8 cellular contexts compared by ENCODE assay signal in genomic region chr19:18594096-18594823, GRCh38. TPM values are rescaled to one million over a fixed set of nuclear protein-coding genes. Genes with fewer than 3 reads are reported as not detected.
DNase-seq lines count a peak whose midpoint lies in the region; ATAC-seq, FAIRE-seq and TF ChIP-seq lines count a peak whose summit lies in the region.

No MANE protein-coding gene starts in this region.

- peak overlapping the region; percentile 89 for H3K4me2 ChIP-seq in DOHH2 (ENCODE audit: low read length)
- H3K4me2 ChIP-seq in H1 (ENCODE audit: insufficient read depth in 1 of 2, low read depth in 2 of 2, low read length in 2 of 2) = peak overlapping the region; percentile 72 to 74

- peaks cover 28% of the 10 kb centered on the region for H3K4me1 Mint-ChIP-seq in mesothelial cell of epicardium

- peak overlapping the region; percentile 74 for H3K56ac ChIP-seq in H1 (replicated peaks; ENCODE audit: insufficient read length, low read depth, low read length)

- no peak overlapping the region for H3K14ac ChIP-seq in H1 (ENCODE audit: insufficient read length)

- H4K20me1 ChIP-seq in DOHH2 (ENCODE audit: control insufficient read depth, insufficient read depth, low read depth, low read length) (no peaks in the 10 kb centered on the region), H1 (replicated peaks in 1 of 2; ENCODE audit: control insufficient read depth in 1 of 2, insufficient read depth in 2 of 2, low read length in 2 of 2) (peaks cover 0 to 3% of the 10 kb centered on the region in 2 experiments)

- no peaks in the 10 kb centered on the region for H3K9me2 ChIP-seq in DOHH2 (replicated peaks; ENCODE audit: control insufficient read depth, low read length)

- H3K27ac ChIP-seq in DOHH2 (ENCODE audit: low read depth, low read length) = peak overlapping the region; percentile 32; the same call in 1 of the 2 replicates
- peak overlapping the region; percentile 24; the same call in 1 of the 2 replicates for H3K27ac ChIP-seq in H1 (ENCODE audit: low read depth, low read length)

- CTCF ChIA-PET in H1 (lab: Charles Lee; ENCODE audit: partially characterized antibody) = interaction anchor here (0.6 to 12.5 kb wide), 24 partner anchors 10 to 253 kb away, joined by 3 to 139 read pairs (median 4); partner anchors contain the start of genes FKBP8 and UBA52

- TF ChIP-seq CTCF in DOHH2 (IDR thresholded peaks at IDR 0.05; ENCODE audit: low read depth, low read length, poor library complexity, severe bottlenecking) = peak; percentile 91
- TF ChIP-seq CTCF in H1 (IDR thresholded peaks at IDR 0.05; ENCODE audit: control extremely low read depth in 1 of 3, insufficient read depth in 1 of 3, low read depth in 1 of 3, low read length in 3 of 3) = peak; percentile 63 to 83 (median 66)
- peak; percentile 87 for TF ChIP-seq CTCF in mesothelial cell of epicardium (IDR thresholded peaks at IDR 0.05; ENCODE audit: unreplicated experiment)

- TF ChIP-seq RAD21 in H1 (IDR thresholded peaks at IDR 0.05 in 1 of 2, conservative IDR thresholded peaks at IDR 0.05 in 1 of 2; ENCODE audit: low read depth in 2 of 2, low read length in 2 of 2) = peak; percentile 56 to 74; a peak in 3 of 4 replicates

- peak overlapping the region; percentile 51; the same call in 1 of the 2 replicates for H2BK20ac ChIP-seq in H1 (ENCODE audit: low read length)

- peak overlapping the region; percentile 73 for H4K5ac ChIP-seq in H1 (ENCODE audit: insufficient read length, low read depth, low read length)

- no peak; a peak in 1 of 3 replicates for TF ChIP-seq EP300 in H1 (IDR thresholded peaks at IDR 0.05; ENCODE audit: borderline replicate concordance in 1 of 2, low read depth in 2 of 2, low read length in 2 of 2)

- peaks cover 9% of the 10 kb centered on the region for H3F3A ChIP-seq in DOHH2 (ENCODE audit: control insufficient read depth, insufficient read depth)

- no peaks in the 10 kb centered on the region for H3K79me1 ChIP-seq in H1 (ENCODE audit: low read depth, low read length)

- peaks cover 28% of the 10 kb centered on the region for H3K27me3 Mint-ChIP-seq in mesothelial cell of epicardium (ENCODE audit: low read depth)

- H3K4me3 Mint-ChIP-seq in mesothelial cell of epicardium = peak overlapping the region; percentile 55

- DNase-seq in NCI-H774 (lab: John Stamatoyannopoulos, UW) (peak; percentile 72), H1 (ENCODE audit: low read depth in 1 of 2, low spot score in 2 of 2) (peak in 1 of 2 experiments; percentile 90), mesothelial cell of epicardium (ENCODE audit: low spot score in 2 of 2, unreplicated experiment in 2 of 2) (peak; percentile 82 to 93)
- peak; percentile 50 to 58 for DNase-seq in activated CD8-positive, alpha-beta memory T cell treated with anti-CD3 and anti-CD28 coated beads for 4 hours (ENCODE audit: low read depth in 2 of 2)
- peak; percentile 56 to 68 for DNase-seq in stimulated activated CD8-positive, alpha-beta memory T cell treated with anti-CD3 and anti-CD28 coated beads, Interleukin-15, amount 100 ng/mL, for 48 hours (ENCODE audit: low read depth in 2 of 2)

- H3K79me2 ChIP-seq in DOHH2 (ENCODE audit: control insufficient read depth, low read length) (peaks cover 17% of the 10 kb centered on the region), H1 (ENCODE audit: control insufficient read depth in 1 of 2, insufficient read depth in 2 of 2, low read length in 2 of 2) (no peaks in the 10 kb centered on the region)

- H2BK120ac ChIP-seq in H1 (replicated peaks; ENCODE audit: low read depth, low read length) = no peak overlapping the region

- POLR2A ChIA-PET in H1 (lab: Charles Lee; ENCODE audit: partially characterized antibody) = interaction anchor here (0.7 to 10.3 kb wide), 13 partner anchors 10 to 165 kb away, joined by 3 to 112 read pairs (median 6); partner anchors contain the start of genes ELL, KXD1, TMEM59L and UBA52

- H3K27me3 ChIP-seq in DOHH2 (ENCODE audit: control insufficient read depth, low read length) (no peaks in the 10 kb centered on the region), H1 (replicated peaks in 1 of 4; ENCODE audit: control insufficient read depth in 3 of 4, extremely low read depth in 1 of 4, insufficient read depth in 3 of 4, low read length in 3 of 4) (peaks cover 0 to 6% (median 3%) of the 10 kb centered on the region in 4 experiments; a peak in 5 of 7 replicates)

- TF ChIP-seq POLR2A in H1 (IDR thresholded peaks at IDR 0.05; ENCODE audit: control extremely low read depth in 1 of 2, low read depth in 2 of 2, low read length in 2 of 2) = peak in 1 of 2 experiments; percentile 62; a peak in 1 of 3 replicates

- H3K9ac ChIP-seq in H1 (replicated peaks in 1 of 4; ENCODE audit: extremely low read depth in 1 of 4, low read depth in 3 of 4, low read length in 3 of 4) = no peak overlapping the region

- H3K4me3 ChIP-seq in DOHH2 (ENCODE audit: low read length) = peak overlapping the region; percentile 77
- H3K4me3 ChIP-seq in H1 (ENCODE audit: extremely low read depth in 1 of 4, insufficient read depth in 2 of 4, low read depth in 3 of 4, low read length in 4 of 4) = peak overlapping the region; percentile 30 to 66 (median 36)

- peak overlapping the region; percentile 80; the same call in 1 of the 2 replicates for H2BK12ac ChIP-seq in H1 (ENCODE audit: low read depth, low read length)

- H3K4ac ChIP-seq in H1 (replicated peaks; ENCODE audit: insufficient read length, low read depth, low read length) = peak overlapping the region; percentile 63

- H3K18ac ChIP-seq in H1 (ENCODE audit: extremely low read depth, low read length) = peak overlapping the region; percentile 95

- FAIRE-seq in H1 (lab: Jason Lieb, UNC) = no peak

- H4K8ac ChIP-seq in H1 (ENCODE audit: extremely low read depth, insufficient read depth, low read length) = no peak overlapping the region

- 0 out of 2 replicates have a peak overlapping the region, but pooled peaks have one; percentile 34 for H2AK5ac ChIP-seq in H1 (ENCODE audit: low read depth, low read length)

- H3K36me3 Mint-ChIP-seq in mesothelial cell of epicardium = peaks cover 2% of the 10 kb centered on the region

- H3K36me3 ChIP-seq in DOHH2 (ENCODE audit: control insufficient read depth, low read length) = peaks cover 22% of the 10 kb centered on the region
- H3K36me3 ChIP-seq in H1 (ENCODE audit: control insufficient read depth in 2 of 4, insufficient read depth in 4 of 4, low read length in 3 of 4) = no peaks in the 10 kb centered on the region

- H3K9me3 ChIP-seq in DOHH2 (ENCODE audit: control insufficient read depth, insufficient read depth, low read length) (no peaks in the 10 kb centered on the region), H1 (ENCODE audit: insufficient read depth in 2 of 2, low read depth in 1 of 2, low read length in 1 of 2) (no peaks in the 10 kb centered on the region)

- ATAC-seq in HG02885 (IDR thresholded peaks at IDR 0.05; ENCODE audit: poor library complexity, unreplicated experiment) (peak; percentile 67), HG03520 (IDR thresholded peaks at IDR 0.05; ENCODE audit: unreplicated experiment) (no peak)

- peak overlapping the region; percentile 66 for H4K91ac ChIP-seq in H1 (replicated peaks; ENCODE audit: insufficient read length, low read length)

- no peak overlapping the region for H3K23ac ChIP-seq in H1 (ENCODE audit: insufficient read length)

- H3K4me1 ChIP-seq in DOHH2 (ENCODE audit: control insufficient read depth, low read length) (peaks cover 52% of the 10 kb centered on the region), H1 (replicated peaks in 1 of 4; ENCODE audit: control insufficient read depth in 3 of 4, insufficient read depth in 4 of 4, low read length in 3 of 4) (peaks cover 2 to 38% (median 28%) of the 10 kb centered on the region in 4 experiments)

- peak overlapping the region; percentile 46; the same call in 1 of the 2 replicates for H2BK5ac ChIP-seq in H1 (ENCODE audit: low read depth, low read length)

- no peak overlapping the region for H2AFZ ChIP-seq in H1 (ENCODE audit: low read length)

- H3K23me2 ChIP-seq in H1 (ENCODE audit: low read depth, low read length) = peaks cover 11% of the 10 kb centered on the region

- H3K9me3 Mint-ChIP-seq in mesothelial cell of epicardium = no peaks in the 10 kb centered on the region

- 3% methylated on average over 33 of the region's 54 CpGs; no CpG with 5 or more reads in 1 of the 2 experiments for WGBS in H1 (ENCODE audit: extremely low coverage in 1 of 2, insufficient coverage in 1 of 2, insufficient read length in 1 of 2, insufficient replicate concordance in 2 of 2, low coverage in 1 of 2, low lambda C conversion rate in 2 of 2, missing lambda C conversion rate in 1 of 2), 2 experiments

- no peak overlapping the region for H3K27ac Mint-ChIP-seq in mesothelial cell of epicardium

- H2BK15ac ChIP-seq in H1 (ENCODE audit: low read length) = no peak overlapping the region

RNA-seq across cellular contexts. Expression of gene REX1BD, which starts 5.7 kb away (rescaled TPM):
- 56.8 and 63.1 TPM in 2 replicates for total RNA-seq in H1 (2021; fragmentation: NEBNext Ultra II Directional; extraction: Animal tissue kit (Norgen Biotek cat#: 25700))
- 62.7 and 132 TPM in 2 replicates for polyA plus RNA-seq in H1 (2011; rRNA removed)
- polyA plus RNA-seq in H1 (2011; cell fraction: cytosol; rRNA removed) = 95.5 TPM
- 203 TPM for polyA plus RNA-seq in H1 (2011; cell fraction: nucleus; rRNA removed)
- 24.8 to 73.2 TPM (median 62.2 TPM) in 4 replicates for polyA plus RNA-seq in H1 (2012, experiment 1 of 2)
- polyA plus RNA-seq in H1 (2012, experiment 2 of 2) = 46.1 TPM
- polyA plus RNA-seq in H1 (2013, experiment 1 of 2) = 101 TPM
- polyA plus RNA-seq in H1 (2013, experiment 2 of 2) = 91.7 TPM
- polyA minus RNA-seq in H1 (2011; rRNA and poly(A)+ RNA removed) = 2.7 and 3.3 TPM in 2 replicates
- 32.8 TPM for polyA minus RNA-seq in H1 (2011; cell fraction: cytosol; rRNA and poly(A)+ RNA removed)
- polyA minus RNA-seq in H1 (2011; cell fraction: nucleus; rRNA and poly(A)+ RNA removed) = 20.1 TPM
- 56.5 to 58.8 TPM (median 58.3 TPM) in 3 replicates for total RNA-seq in mesothelial cell of epicardium

RNA-seq across cellular contexts. Expression of gene CRLF1, which starts 12.3 kb away (rescaled TPM):
- total RNA-seq in H1 (2021; fragmentation: NEBNext Ultra II Directional; extraction: Animal tissue kit (Norgen Biotek cat#: 25700)) = 9.5 and 10.3 TPM in 2 replicates
- polyA plus RNA-seq in H1 (2011; rRNA removed) = 7.2 and 19.2 TPM in 2 replicates
- 10.3 TPM for polyA plus RNA-seq in H1 (2011; cell fraction: cytosol; rRNA removed)
- polyA plus RNA-seq in H1 (2011; cell fraction: nucleus; rRNA removed) = 15.8 TPM
- 5.8 to 11.1 TPM (median 9.9 TPM) in 4 replicates for polyA plus RNA-seq in H1 (2012, experiment 1 of 2)
- polyA plus RNA-seq in H1 (2012, experiment 2 of 2) = 10.1 TPM
- 46.8 TPM for polyA plus RNA-seq in H1 (2013, experiment 1 of 2)
- polyA plus RNA-seq in H1 (2013, experiment 2 of 2) = 48.9 TPM
- 0.68 and 2.1 TPM in 2 replicates for polyA minus RNA-seq in H1 (2011; rRNA and poly(A)+ RNA removed)
- polyA minus RNA-seq in H1 (2011; cell fraction: cytosol; rRNA and poly(A)+ RNA removed) = 7.1 TPM
- polyA minus RNA-seq in H1 (2011; cell fraction: nucleus; rRNA and poly(A)+ RNA removed) = 2.5 TPM
- 0.89 to 2.0 TPM (median 1.0 TPM) in 3 replicates for total RNA-seq in mesothelial cell of epicardium

RNA-seq across cellular contexts. Expression of gene TMEM59L, which starts 18.4 kb away (rescaled TPM):
- 8.6 and 12.2 TPM in 2 replicates for total RNA-seq in H1 (2021; fragmentation: NEBNext Ultra II Directional; extraction: Animal tissue kit (Norgen Biotek cat#: 25700))
- polyA plus RNA-seq in H1 (2011; rRNA removed) = 4.0 and 10.4 TPM in 2 replicates
- polyA plus RNA-seq in H1 (2011; cell fraction: cytosol; rRNA removed) = 6.1 TPM
- 34.5 TPM for polyA plus RNA-seq in H1 (2011; cell fraction: nucleus; rRNA removed)
- polyA plus RNA-seq in H1 (2012, experiment 1 of 2) = 5.8 to 11.5 TPM (median 11.1 TPM) in 4 replicates
- 10.7 TPM for polyA plus RNA-seq in H1 (2012, experiment 2 of 2)
- polyA plus RNA-seq in H1 (2013, experiment 1 of 2) = 37.3 TPM
- 37.3 TPM for polyA plus RNA-seq in H1 (2013, experiment 2 of 2)
- 0.56 and 0.82 TPM in 2 replicates for polyA minus RNA-seq in H1 (2011; rRNA and poly(A)+ RNA removed)
- 9.2 TPM for polyA minus RNA-seq in H1 (2011; cell fraction: cytosol; rRNA and poly(A)+ RNA removed)
- 5.0 TPM for polyA minus RNA-seq in H1 (2011; cell fraction: nucleus; rRNA and poly(A)+ RNA removed)
- 4.9 to 6.4 TPM (median 4.9 TPM) in 3 replicates for total RNA-seq in mesothelial cell of epicardium

RNA-seq across cellular contexts. Expression of gene UBA52, which starts 22.6 kb away (rescaled TPM):
- 1,331 and 1,340 TPM in 2 replicates for total RNA-seq in H1 (2021; fragmentation: NEBNext Ultra II Directional; extraction: Animal tissue kit (Norgen Biotek cat#: 25700))
- polyA plus RNA-seq in H1 (2011; rRNA removed) = 2,924 and 5,409 TPM in 2 replicates
- polyA plus RNA-seq in H1 (2011; cell fraction: cytosol; rRNA removed) = 3,548 TPM
- polyA plus RNA-seq in H1 (2011; cell fraction: nucleus; rRNA removed) = 1,787 TPM
- 2,370 to 2,796 TPM (median 2,589 TPM) in 4 replicates for polyA plus RNA-seq in H1 (2012, experiment 1 of 2)
- 3,432 TPM for polyA plus RNA-seq in H1 (2012, experiment 2 of 2)
- polyA plus RNA-seq in H1 (2013, experiment 1 of 2) = 1,517 TPM
- 1,516 TPM for polyA plus RNA-seq in H1 (2013, experiment 2 of 2)
- polyA minus RNA-seq in H1 (2011; rRNA and poly(A)+ RNA removed) = 1,852 and 1,905 TPM in 2 replicates
- polyA minus RNA-seq in H1 (2011; cell fraction: cytosol; rRNA and poly(A)+ RNA removed) = 518 TPM
- polyA minus RNA-seq in H1 (2011; cell fraction: nucleus; rRNA and poly(A)+ RNA removed) = 613 TPM
- total RNA-seq in mesothelial cell of epicardium = 846 to 875 TPM (median 857 TPM) in 3 replicates

RNA-seq across cellular contexts. Expression of gene KXD1, which starts 36.6 kb away (rescaled TPM):
- total RNA-seq in H1 (2021; fragmentation: NEBNext Ultra II Directional; extraction: Animal tissue kit (Norgen Biotek cat#: 25700)) = 113 and 115 TPM in 2 replicates
- polyA plus RNA-seq in H1 (2011; rRNA removed) = 267 and 305 TPM in 2 replicates
- polyA plus RNA-seq in H1 (2011; cell fraction: cytosol; rRNA removed) = 232 TPM
- 245 TPM for polyA plus RNA-seq in H1 (2011; cell fraction: nucleus; rRNA removed)
- 126 to 174 TPM (median 161 TPM) in 4 replicates for polyA plus RNA-seq in H1 (2012, experiment 1 of 2)
- polyA plus RNA-seq in H1 (2012, experiment 2 of 2) = 190 TPM
- 119 TPM for polyA plus RNA-seq in H1 (2013, experiment 1 of 2)
- 117 TPM for polyA plus RNA-seq in H1 (2013, experiment 2 of 2)
- polyA minus RNA-seq in H1 (2011; rRNA and poly(A)+ RNA removed) = 123 and 134 TPM in 2 replicates
- 108 TPM for polyA minus RNA-seq in H1 (2011; cell fraction: cytosol; rRNA and poly(A)+ RNA removed)
- polyA minus RNA-seq in H1 (2011; cell fraction: nucleus; rRNA and poly(A)+ RNA removed) = 57.9 TPM
- 79.7 to 82.2 TPM (median 80.3 TPM) in 3 replicates for total RNA-seq in mesothelial cell of epicardium
